ENCODE assay signal across 15 cellular contexts in genomic region chr6:9456241-9456658, GRCh38.
A peak's percentile ranks its signal among the peaks of the same experiment; 100 is the strongest.
DNase-seq lines count a peak whose midpoint lies in the region; ATAC-seq and TF ChIP-seq lines count a peak whose summit lies in the region.
"Had no signal": no experiment of that assay in that cellular context is flagged by ENCODE, and none has a peak within 500 bp of the region (broad histone marks: within the 10 kb centered on the region; RNA-seq: fewer than 3 reads in every experiment).

No MANE protein-coding gene starts in this region.

- peaks cover 5% of the 10 kb centered on the region for H3K9me3 Mint-ChIP-seq in WTC11
- H3K9me3 Mint-ChIP-seq in activated CD4-positive, alpha-beta T cell treated with anti-CD3 and anti-CD28 coated beads for 36 hours (ENCODE audit: low read depth), result no peaks in the 10 kb centered on the region

- H3K4me3 Mint-ChIP-seq in WTC11, result peak overlapping the region; percentile 4; the same call in 1 of the 2 replicates
- no peak overlapping the region for H3K4me3 Mint-ChIP-seq in activated CD4-positive, alpha-beta T cell treated with anti-CD3 and anti-CD28 coated beads for 36 hours
- H3K4me3 Mint-ChIP-seq: activated T-helper 17 cell treated with anti-CD3 and anti-CD28 coated beads, Interleukin-2, amount 50 U/mL, for 72 hours had no signal

- no peak overlapping the region for H3K4me3 ChIP-seq in H7 (ENCODE audit: insufficient read depth, low read depth, low read length)
- H3K4me3 ChIP-seq: SJSA1, skin epidermis had no signal

- H3K27ac Mint-ChIP-seq in WTC11, result peak overlapping the region; percentile 86
- H3K27ac Mint-ChIP-seq in activated CD4-positive, alpha-beta T cell treated with anti-CD3 and anti-CD28 coated beads for 36 hours, result no peak overlapping the region
- H3K27ac Mint-ChIP-seq: activated T-helper 17 cell treated with anti-CD3 and anti-CD28 coated beads, Interleukin-2, amount 50 U/mL, for 72 hours had no signal

- no peaks in the 10 kb centered on the region for H3K36me3 ChIP-seq in H7 (replicated peaks; ENCODE audit: control insufficient read depth, insufficient read depth, low read length)
- H3K36me3 ChIP-seq: SJSA1 had no signal

- DNase-seq in H7 (peak; percentile 16), NCI-H2081 treated with DMSO at 0.1 percent for 48 hours (lab: John Stamatoyannopoulos, UW) (peak; percentile 21), WTC11 (ENCODE audit: low spot score) (no peak), left kidney (ENCODE audit: low read depth, low spot score) (peak; percentile 24), AML-193 (lab: John Stamatoyannopoulos, UW) (no peak), kidney tubule cell (ENCODE audit: low spot score) (no peak)
- no peak for DNase-seq in activated CD4-positive, alpha-beta T cell treated with anti-CD3 and anti-CD28 coated beads for 36 hours
- DNase-seq: foreskin keratinocyte; HCEC 1CT; KBM-7; stimulated activated naive CD8-positive, alpha-beta T cell treated with anti-CD3 and anti-CD28 coated beads, Interleukin-15, Interleukin-2, amounts not matched to agents 100 U/mL and 50 U/mL, for 24 hours had no signal

- H3K4me1 Mint-ChIP-seq in WTC11, result peaks cover 52% of the 10 kb centered on the region
- H3K4me1 Mint-ChIP-seq in activated CD4-positive, alpha-beta T cell treated with anti-CD3 and anti-CD28 coated beads for 36 hours, result no peaks in the 10 kb centered on the region
- H3K4me1 Mint-ChIP-seq: activated T-helper 17 cell treated with anti-CD3 and anti-CD28 coated beads, Interleukin-2, amount 50 U/mL, for 72 hours had no signal

- peak; percentile 90 for ATAC-seq in WTC11
- ATAC-seq in GM21576 (IDR thresholded peaks at IDR 0.05; ENCODE audit: unreplicated experiment), result no peak
- no peak for ATAC-seq in activated CD4-positive, alpha-beta T cell treated with anti-CD3 and anti-CD28 coated beads for 36 hours
- ATAC-seq: activated T-helper 17 cell treated with anti-CD3 and anti-CD28 coated beads, Interleukin-2, amount 50 U/mL, for 72 hours; foreskin keratinocyte; stimulated activated naive CD8-positive, alpha-beta T cell treated with anti-CD3 and anti-CD28 coated beads, Interleukin-15, Interleukin-2, amounts not matched to agents 100 U/mL and 50 U/mL, for 24 hours had no signal

- no peaks in the 10 kb centered on the region for H3K27me3 ChIP-seq in H7 (ENCODE audit: control insufficient read depth, insufficient read depth, low read length)
- H3K27me3 ChIP-seq: foreskin keratinocyte, SJSA1 had no signal

- TF ChIP-seq CTCF in WTC11 (IDR thresholded peaks at IDR 0.05), result no peak

- POLR2A ChIA-PET in WTC11 (lab: Charles Lee), result interaction anchor here (2.0 kb wide), 1 partner anchor 20 kb away, joined by 4 read pairs; no protein-coding TSS in a partner anchor
- POLR2A ChIA-PET in activated CD4-positive, alpha-beta T cell treated with anti-CD3 and anti-CD28 coated beads for 36 hours (lab: Charles Lee), result no interaction called here

- no peaks in the 10 kb centered on the region; the same call in 1 of the 2 replicates for H3K36me3 Mint-ChIP-seq in WTC11
- no peaks in the 10 kb centered on the region for H3K36me3 Mint-ChIP-seq in activated CD4-positive, alpha-beta T cell treated with anti-CD3 and anti-CD28 coated beads for 36 hours (ENCODE audit: low read depth)

- H3K27me3 Mint-ChIP-seq in WTC11 (ENCODE audit: low read depth), result no peaks in the 10 kb centered on the region; the same call in 1 of the 2 replicates
- no peaks in the 10 kb centered on the region for H3K27me3 Mint-ChIP-seq in activated CD4-positive, alpha-beta T cell treated with anti-CD3 and anti-CD28 coated beads for 36 hours
- H3K27me3 Mint-ChIP-seq: activated T-helper 17 cell treated with anti-CD3 and anti-CD28 coated beads, Interleukin-2, amount 50 U/mL, for 72 hours had no signal

- CTCF ChIA-PET in WTC11 (lab: Charles Lee), result interaction anchor here (0.7 to 1.2 kb wide), 2 partner anchors 26 to 473 kb away, joined by 3 to 4 read pairs; no protein-coding TSS in a partner anchor
- CTCF ChIA-PET in activated CD4-positive, alpha-beta T cell treated with anti-CD3 and anti-CD28 coated beads for 36 hours (lab: Charles Lee), result no interaction called here

- intact Hi-C loops in activated CD4-positive, alpha-beta T cell treated with anti-CD3 and anti-CD28 coated beads for 36 hours (cut with DNase I, micrococcal nuclease), result no loop called here

TF ChIP-seq in WTC11, 78 proteins besides CTCF, POLR2A, EP300 and RAD21 (continues in another document):
- TF ChIP-seq ETV6 (CRISPR knock-in tag; IDR thresholded peaks at IDR 0.05) (no peak), ZSCAN18 (CRISPR knock-in tag; IDR thresholded peaks at IDR 0.05) (no peak), MYBL2 (CRISPR knock-in tag; IDR thresholded peaks at IDR 0.05) (no peak), ZNF396 (CRISPR knock-in tag; IDR thresholded peaks at IDR 0.05; ENCODE audit: borderline replicate concordance) (peak; percentile 58; the same call in 1 of the 2 replicates), MLX (CRISPR knock-in tag; IDR thresholded peaks at IDR 0.05) (no peak), FOXP1 (CRISPR knock-in tag; IDR thresholded peaks at IDR 0.05; ENCODE audit: borderline replicate concordance) (no peak), JAZF1 (CRISPR knock-in tag; IDR thresholded peaks at IDR 0.05) (no peak), USF2 (CRISPR knock-in tag; IDR thresholded peaks at IDR 0.05) (no peak), TCF7 (CRISPR knock-in tag; IDR thresholded peaks at IDR 0.05; ENCODE audit: low read depth) (no peak), NFYB (CRISPR knock-in tag; conservative IDR thresholded peaks at IDR 0.05; ENCODE audit: low read depth) (no peak), IRF1 (CRISPR knock-in tag; IDR thresholded peaks at IDR 0.05) (no peak), PRDM15 (CRISPR knock-in tag; IDR thresholded peaks at IDR 0.05) (no peak), SP1 (CRISPR knock-in tag; conservative IDR thresholded peaks at IDR 0.05) (no peak), CREM (CRISPR knock-in tag; IDR thresholded peaks at IDR 0.05) (no peak), ZNF416 (CRISPR knock-in tag; IDR thresholded peaks at IDR 0.05) (no peak)

Comparison
In these comparisons a context has a peak if more than half of its experiments do, and no peak if none do; other contexts are left out.
1. DNase-seq: peak in H7 (single experiment), NCI-H2081 treated with DMSO at 0.1 percent for 48 hours (single experiment) and left kidney (single experiment); none in WTC11 (single experiment), AML-193 (0 of 2), activated CD4-positive, alpha-beta T cell treated with anti-CD3 and anti-CD28 coated beads for 36 hours (single experiment) and kidney tubule cell (single experiment).